ENCODE assay signal across 8 cellular contexts in genomic region chr17:38604479-38605229, GRCh38. TPM values are rescaled to one million over a fixed set of nuclear protein-coding genes. Genes with fewer than 3 reads are reported as not detected.
A peak's percentile ranks its signal among the peaks of the same experiment; 100 is the strongest.
DNase-seq lines count a peak whose midpoint lies in the region; ATAC-seq and TF ChIP-seq lines count a peak whose summit lies in the region.

No MANE protein-coding gene starts in this region.

- H3K4me3 Mint-ChIP-seq in activated naive CD8-positive, alpha-beta T cell treated with anti-CD3 and anti-CD28 coated beads for 36 hours, result peak overlapping the region; percentile 34
- H3K4me3 Mint-ChIP-seq in neural crest cell, result peak overlapping the region; percentile 83

- no peaks in the 10 kb centered on the region for H3K36me3 ChIP-seq in ES-I3 (ENCODE audit: insufficient read depth, low read length)

- H3K36me3 Mint-ChIP-seq in activated naive CD8-positive, alpha-beta T cell treated with anti-CD3 and anti-CD28 coated beads for 36 hours, result no peaks in the 10 kb centered on the region
- no peaks in the 10 kb centered on the region for H3K36me3 Mint-ChIP-seq in neural crest cell (ENCODE audit: low read depth)

- H3K27me3 Mint-ChIP-seq in activated naive CD8-positive, alpha-beta T cell treated with anti-CD3 and anti-CD28 coated beads for 36 hours, result peaks cover 87% of the 10 kb centered on the region
- H3K27me3 Mint-ChIP-seq in neural crest cell (ENCODE audit: low read depth), result peaks cover 31% of the 10 kb centered on the region

- H3K9me3 Mint-ChIP-seq in activated naive CD8-positive, alpha-beta T cell treated with anti-CD3 and anti-CD28 coated beads for 36 hours, result no peaks in the 10 kb centered on the region
- H3K9me3 Mint-ChIP-seq in neural crest cell, result no peaks in the 10 kb centered on the region

- H3K4me1 ChIP-seq in ES-I3 (ENCODE audit: insufficient read depth, low read length), result peaks cover 48% of the 10 kb centered on the region

- H3K27ac Mint-ChIP-seq in activated naive CD8-positive, alpha-beta T cell treated with anti-CD3 and anti-CD28 coated beads for 36 hours, result no peak overlapping the region
- peak overlapping the region; percentile 19 for H3K27ac Mint-ChIP-seq in neural crest cell (ENCODE audit: unreplicated experiment)

- TF ChIP-seq CTCF in neural crest cell (conservative IDR thresholded peaks at IDR 0.05), result peak; percentile 52

- peaks cover 15% of the 10 kb centered on the region for H3K4me1 Mint-ChIP-seq in activated naive CD8-positive, alpha-beta T cell treated with anti-CD3 and anti-CD28 coated beads for 36 hours
- peaks cover 52% of the 10 kb centered on the region for H3K4me1 Mint-ChIP-seq in neural crest cell

- no peaks in the 10 kb centered on the region for H3K9me3 ChIP-seq in ES-I3 (ENCODE audit: control insufficient read depth, insufficient read depth, low read length)

- peak overlapping the region; percentile 22; the same call in 1 of the 2 replicates for H3K9ac ChIP-seq in ES-I3 (ENCODE audit: low read depth, low read length)

- ATAC-seq in HG03469 (IDR thresholded peaks at IDR 0.05; ENCODE audit: unreplicated experiment), result no peak
- ATAC-seq in GM18517 (IDR thresholded peaks at IDR 0.05; ENCODE audit: unreplicated experiment), result no peak
- ATAC-seq in HG02840 (IDR thresholded peaks at IDR 0.05; ENCODE audit: low FRiP score, unreplicated experiment), result no peak
- ATAC-seq in HG02885 (IDR thresholded peaks at IDR 0.05; ENCODE audit: poor library complexity, unreplicated experiment), result no peak

- DNase-seq in NAMALWA (ENCODE audit: low spot score), result peak; percentile 61
- DNase-seq in activated naive CD8-positive, alpha-beta T cell treated with anti-CD3 and anti-CD28 coated beads for 36 hours, result peak; percentile 48
- DNase-seq in neural crest cell (ENCODE audit: low read depth, low spot score), result peak; percentile 29

RNA-seq across cellular contexts. Expression of gene SRCIN1, which starts 1.1 kb away (rescaled TPM):
- total RNA-seq in activated naive CD8-positive, alpha-beta T cell treated with anti-CD3 and anti-CD28 coated beads for 36 hours, result under 1 TPM; 0.37 to 0.42 TPM
- 8.4 and 8.6 TPM in 2 replicates for total RNA-seq in neural crest cell
